17 cellular contexts compared by ENCODE assay signal in genomic region chr19:54432144-54432738, GRCh38. TPM values are rescaled to one million over a fixed set of nuclear protein-coding genes. Genes with fewer than 3 reads are reported as not detected.
A peak's percentile ranks its signal among the peaks of the same experiment; 100 is the strongest.
DNase-seq lines count a peak whose midpoint lies in the region; ATAC-seq, FAIRE-seq and TF ChIP-seq lines count a peak whose summit lies in the region.
"Had no signal": no experiment of that assay in that cellular context is flagged by ENCODE, and none has a peak within 500 bp of the region (broad histone marks: within the 10 kb centered on the region; RNA-seq: fewer than 3 reads in every experiment).

No MANE protein-coding gene starts in this region.

- TF ChIP-seq EP300 in ovary (IDR thresholded peaks at IDR 0.05): no peak

- TF ChIP-seq CTCF in dorsolateral prefrontal cortex (IDR thresholded peaks at IDR 0.05 in 54 of 56, conservative IDR thresholded peaks at IDR 0.05 in 2 of 56; ENCODE audit: low read depth in 1 of 56, partially characterized antibody in 56 of 56) (no peak), pancreas (IDR thresholded peaks at IDR 0.05) (no peak), ovary (IDR thresholded peaks at IDR 0.05) (no peak)

- no peak for TF ChIP-seq POLR2A in ovary (IDR thresholded peaks at IDR 0.05)

- H3K27me3 ChIP-seq in dorsolateral prefrontal cortex: peaks cover 0 to 8% (median 0%) of the 10 kb centered on the region in 45 donors
- H3K27me3 ChIP-seq in pancreas: no peaks in the 10 kb centered on the region
- no peaks in the 10 kb centered on the region for H3K27me3 ChIP-seq in ovary
- H3K27me3 ChIP-seq: Peyer's patch had no signal

- H3K27ac ChIP-seq in dorsolateral prefrontal cortex (peak overlapping the region in 50 of 59 donors; percentile 0 to 98 (median 84)), pancreas (peak overlapping the region; percentile 53 to 78 (median 76)), ovary (no peak overlapping the region)
- H3K27ac ChIP-seq: Peyer's patch, sigmoid colon had no signal

- H3K4me3 ChIP-seq in dorsolateral prefrontal cortex: peak overlapping the region in 1 of 59 donors; percentile 2
- no peak overlapping the region for H3K4me3 ChIP-seq in pancreas
- H3K4me3 ChIP-seq in ovary: no peak overlapping the region
- H3K4me3 ChIP-seq: GM12878, Peyer's patch, sigmoid colon had no signal

- H3K36me3 ChIP-seq in pancreas (no peaks in the 10 kb centered on the region), ovary (no peaks in the 10 kb centered on the region)
- H3K36me3 ChIP-seq: Peyer's patch, sigmoid colon had no signal

- FAIRE-seq in pancreas (lab: Jason Lieb, UNC): no peak
- FAIRE-seq: GM12878 had no signal

- whole genome bisulfite sequencing in pancreas, 2 donors: 42 to 45% methylated on average over 10 of the region's 10 CpGs
- WGBS in ovary, 3 donors: 49 to 66% (median 60%) methylated on average over 10 of the region's 10 CpGs

- intact Hi-C loops in dorsolateral prefrontal cortex (cut with DNase I) (loop anchor here in 1 of 2 donors (10.0 kb wide), 1 partner anchor 107 kb away; no protein-coding TSS in a partner anchor), pancreas (cut with DNase I) (no loop called here), ovary (cut with DNase I) (no loop called here)

- in situ Hi-C loops in Caki2 (cut with HindIII; ENCODE audit: low pct_unique_long_range_greater_than_20kb, low sequenced_read_pairs): no loop called here

- DNase-seq in Caki2 (ENCODE audit: low read depth) (peak; percentile 12), NCI-H226 (peak; percentile 29), dorsolateral prefrontal cortex (no peak), pancreas (no peak), NCI-H2107 treated with DMSO at 0.1 percent for 48 hours (lab: John Stamatoyannopoulos, UW; ENCODE audit: unreplicated experiment) (no peak), ovary (no peak), NCI-H82 (lab: John Stamatoyannopoulos, UW) (no peak)
- DNase-seq: activated B cell treated with CpG ODN at 0.5 μM for 24 hours; activated CD8-positive, alpha-beta memory T cell treated with anti-CD3 and anti-CD28 coated beads for 24 hours; GDM1; Peyer's patch; stimulated activated CD4-positive, alpha-beta T cell treated with anti-CD3 and anti-CD28 coated beads, Interleukin-2, amount 100 ng/mL, for 24 hours had no signal

- H3K9me3 ChIP-seq in pancreas: no peaks in the 10 kb centered on the region
- no peaks in the 10 kb centered on the region for H3K9me3 ChIP-seq in ovary
- H3K9me3 ChIP-seq: Peyer's patch, sigmoid colon had no signal

- H3K4me1 ChIP-seq in pancreas (peaks cover 14 to 21% (median 17%) of the 10 kb centered on the region in 3 donors), ovary (ENCODE audit: insufficient read depth) (peaks cover 19% of the 10 kb centered on the region)

- ATAC-seq in pancreas: peak in 2 of 4 donors; percentile 1 to 3
- ATAC-seq in GM18520 (IDR thresholded peaks at IDR 0.05; ENCODE audit: unreplicated experiment): no peak
- ATAC-seq: GM12878 had no signal

RNA-seq across cellular contexts. Expression of gene LENG8, which starts 16.8 kb away (rescaled TPM):
- 3.6 and 12.0 TPM in 2 replicates for total RNA-seq in Caki2 (2014; rRNA removed; shearing (Covaris generic); ENCODE audit: low replicate concordance)
- 100 to 1,000 TPM; 122 to 322 (median 204) TPM for total RNA-seq in dorsolateral prefrontal cortex
- 100 to 1,000 TPM in 4 of 6 donors, 10 to 100 TPM in 2; 64.8 to 173 (median 129) TPM for total RNA-seq in pancreas
- 100 to 1,000 TPM; 313 to 657 TPM for polyA plus RNA-seq in pancreas
- 100 to 1,000 TPM; 105 to 207 (median 156) TPM for total RNA-seq in ovary
- 100 to 1,000 TPM in 1 of 2 donors, 10 to 100 TPM in 1; 29.9 to 122 TPM for polyA plus RNA-seq in ovary

RNA-seq across cellular contexts. Expression of gene TTYH1, which starts 17.0 kb away (rescaled TPM):
- total RNA-seq in Caki2 (2014; rRNA removed; shearing (Covaris generic); ENCODE audit: low replicate concordance): not detected in 2 replicates
- total RNA-seq in dorsolateral prefrontal cortex: 100 to 1,000 TPM; 150 to 805 (median 333) TPM
- 10 to 100 TPM; 20.8 to 38.1 (median 24.6) TPM for total RNA-seq in pancreas
- 10 to 100 TPM; 40.0 to 78.0 TPM for polyA plus RNA-seq in pancreas
- 10 to 100 TPM in 1 of 7 donors, 1 to 10 TPM in 5, under 1 TPM in 1; 0.95 to 34.2 (median 7.5) TPM for total RNA-seq in ovary
- polyA plus RNA-seq in ovary: 1 to 10 TPM in 1 of 2 donors, under 1 TPM in 1; 0.25 to 1.3 TPM
- total RNA-seq: activated B cell treated with CpG ODN at 0.5 μM for 24 hours had no signal

RNA-seq across cellular contexts. Expression of gene LENG9, which starts 31.3 kb away (rescaled TPM):
- 6.0 and 8.6 TPM in 2 replicates for total RNA-seq in Caki2 (2014; rRNA removed; shearing (Covaris generic); ENCODE audit: low replicate concordance)
- total RNA-seq in dorsolateral prefrontal cortex (1 to 10 TPM in 119 of 120 experiments, under 1 TPM in 1; 0.94 to 5.4 (median 3.1) TPM), pancreas (10 to 100 TPM in 5 of 6 donors, 1 to 10 TPM in 1; 8.6 to 23.4 (median 16.9) TPM), ovary (1 to 10 TPM; 2.7 to 8.3 (median 5.5) TPM)
- polyA plus RNA-seq in pancreas (10 to 100 TPM in 1 of 2 donors, 1 to 10 TPM in 1; 4.2 to 12.1 TPM), ovary (1 to 10 TPM in 1 of 2 donors, under 1 TPM in 1; 0.70 to 3.0 TPM)

RNA-seq across cellular contexts. Expression of gene CDC42EP5, which starts 40.9 kb away (rescaled TPM):
- 0.93 TPM in 1 of 2 replicates, not detected in the other for total RNA-seq in Caki2 (2014; rRNA removed; shearing (Covaris generic); ENCODE audit: low replicate concordance)
- 10 to 100 TPM in 2 of 120 experiments, 1 to 10 TPM in 116, under 1 TPM in 2; 0.66 to 11.0 (median 3.4) TPM for total RNA-seq in dorsolateral prefrontal cortex
- total RNA-seq in pancreas: 10 to 100 TPM in 4 of 6 donors, 1 to 10 TPM in 2; 8.2 to 48.0 (median 20.4) TPM
- polyA plus RNA-seq in pancreas: 10 to 100 TPM in 1 of 2 donors, 1 to 10 TPM in 1; 7.5 to 15.1 TPM
- 10 to 100 TPM in 6 of 7 donors, 1 to 10 TPM in 1; 7.8 to 31.0 (median 18.8) TPM for total RNA-seq in ovary
- polyA plus RNA-seq in ovary: 10 to 100 TPM in 1 of 2 donors, under 1 TPM in 1; 0.55 to 13.2 TPM
- total RNA-seq: activated B cell treated with CpG ODN at 0.5 μM for 24 hours; activated T-helper 1 cell treated with anti-CD3 and anti-CD28 coated beads, Interleukin-12 subunit alpha, Interleukin-12 subunit beta, Interleukin-2, Interleukin-4 antibody, amounts not matched to agents 30 ng/mL and 10 ng/mL and 1 ng/mL, durations not matched to agents 14 hours and 24 hours and 36 hours; mononuclear cell had no signal

Comparison
In these comparisons a context has a peak if more than half of its experiments do, and no peak if none do; other contexts are left out.
1. DNase-seq: peak in Caki2 (single experiment) and NCI-H226 (single experiment); none in dorsolateral prefrontal cortex (0 of 10), pancreas (0 of 6), NCI-H2107 treated with DMSO at 0.1 percent for 48 hours (single experiment), ovary (0 of 5) and NCI-H82 (single experiment).
2. H3K27ac ChIP-seq: peak in dorsolateral prefrontal cortex (50 of 59) and pancreas (4 of 4); none in ovary (0 of 2).